ENCODE assay signal across 9 cellular contexts in genomic region chr19:15702590-15702930, GRCh38. TPM values are rescaled to one million over a fixed set of nuclear protein-coding genes. Genes with fewer than 3 reads are reported as not detected.
DNase-seq lines count a peak whose midpoint lies in the region; ATAC-seq, FAIRE-seq and TF ChIP-seq lines count a peak whose summit lies in the region.
"Had no signal": no experiment of that assay in that cellular context is flagged by ENCODE, and none has a peak within 500 bp of the region (broad histone marks: within the 10 kb centered on the region; RNA-seq: fewer than 3 reads in every experiment).

No MANE protein-coding gene starts in this region.

- H3K4me2 ChIP-seq in GM23338 = no peak overlapping the region

- TF ChIP-seq CTCF in 22Rv1 (IDR thresholded peaks at IDR 0.05) (0 out of 2 replicates have a peak, but pooled peaks have one; percentile 4), GM23338 (conservative IDR thresholded peaks at IDR 0.05; ENCODE audit: low read depth in 2 of 2) (no peak)

- no peaks in the 10 kb centered on the region for H3K9me3 ChIP-seq in naive thymus-derived CD4-positive, alpha-beta T cell (ENCODE audit: control insufficient read depth in 2 of 3, low read length in 3 of 3)

- ATAC-seq in GM23338 (no peak), HG02642 (IDR thresholded peaks at IDR 0.05; ENCODE audit: poor library complexity, unreplicated experiment) (no peak)
- ATAC-seq in naive thymus-derived CD4-positive, alpha-beta T cell = peak; percentile 76

- H3K4me1 Mint-ChIP-seq in GM23338 = no peaks in the 10 kb centered on the region
- no peaks in the 10 kb centered on the region for H3K4me1 Mint-ChIP-seq in naive thymus-derived CD4-positive, alpha-beta T cell

- no peaks in the 10 kb centered on the region for H3F3A ChIP-seq in GM23338 (replicated peaks; ENCODE audit: low read depth)

- no peak overlapping the region for H3K4me3 Mint-ChIP-seq in GM23338
- no peak overlapping the region for H3K4me3 Mint-ChIP-seq in naive thymus-derived CD4-positive, alpha-beta T cell

- H3K27ac ChIP-seq in 22Rv1 (no peak overlapping the region), GM23338 (ENCODE audit: low read depth) (no peak overlapping the region)
- no peak overlapping the region for H3K27ac ChIP-seq in naive thymus-derived CD4-positive, alpha-beta T cell (ENCODE audit: low read depth, low read length)
- H3K27ac ChIP-seq: parathyroid adenoma had no signal

- no peaks in the 10 kb centered on the region for H3K27me3 Mint-ChIP-seq in GM23338 (ENCODE audit: insufficient read depth, low read depth, poor library complexity)
- peaks cover 4 to 60% (median 46%) of the 10 kb centered on the region in 5 donors for H3K27me3 Mint-ChIP-seq in naive thymus-derived CD4-positive, alpha-beta T cell

- H3K4me1 ChIP-seq in GM23338 (ENCODE audit: insufficient read depth) = no peaks in the 10 kb centered on the region
- H3K4me1 ChIP-seq in naive thymus-derived CD4-positive, alpha-beta T cell (ENCODE audit: control insufficient read depth in 2 of 2, insufficient read depth in 2 of 2, low read length in 2 of 2) = no peaks in the 10 kb centered on the region
- H3K4me1 ChIP-seq: parathyroid adenoma had no signal

- H3K4me3 ChIP-seq in GM23338 = no peak overlapping the region
- no peak overlapping the region for H3K4me3 ChIP-seq in naive thymus-derived CD4-positive, alpha-beta T cell (ENCODE audit: low read length)

- no peak overlapping the region for H3K27ac Mint-ChIP-seq in GM23338
- H3K27ac Mint-ChIP-seq in naive thymus-derived CD4-positive, alpha-beta T cell = no peak overlapping the region

- CTCF ChIA-PET in naive thymus-derived CD4-positive, alpha-beta T cell (lab: Charles Lee) = interaction anchor here (0.8 kb wide), 1 partner anchor 250 kb away, joined by 3 read pairs; no protein-coding TSS in a partner anchor

- POLR2A ChIA-PET in naive thymus-derived CD4-positive, alpha-beta T cell (lab: Charles Lee) = interaction anchor here (0.6 kb wide), 1 partner anchor 67 kb away, joined by 3 read pairs; no protein-coding TSS in a partner anchor

- H3K27me3 ChIP-seq in GM23338 (ENCODE audit: insufficient read depth) = no peaks in the 10 kb centered on the region
- no peaks in the 10 kb centered on the region for H3K27me3 ChIP-seq in naive thymus-derived CD4-positive, alpha-beta T cell (ENCODE audit: control insufficient read depth in 2 of 2, insufficient read depth in 2 of 2, low read length in 2 of 2)

- H4K20me1 ChIP-seq in GM23338 (replicated peaks; ENCODE audit: insufficient read depth) = no peaks in the 10 kb centered on the region

- intact Hi-C loops in naive thymus-derived CD4-positive, alpha-beta T cell (cut with micrococcal nuclease) = no loop called here

- H3K36me3 ChIP-seq in GM23338 (ENCODE audit: insufficient read depth) = peaks cover 5% of the 10 kb centered on the region; the same call in 1 of the 2 replicates
- no peaks in the 10 kb centered on the region for H3K36me3 ChIP-seq in naive thymus-derived CD4-positive, alpha-beta T cell (ENCODE audit: control insufficient read depth in 2 of 3, insufficient read depth in 3 of 3, low read length in 3 of 3)

- DNase-seq in GM23338 (ENCODE audit: low spot score) = peak; percentile 26
- peak; percentile 78 to 80 for DNase-seq in NOMO-1 (lab: John Stamatoyannopoulos, UW; ENCODE audit: unreplicated experiment in 2 of 2)
- peak; percentile 85 to 88 for DNase-seq in dermis microvascular lymphatic vessel endothelial cell (ENCODE audit: low read depth in 2 of 2)
- peak in 2 of 9 donors; percentile 8 to 23 for DNase-seq in naive thymus-derived CD4-positive, alpha-beta T cell
- DNase-seq in GM19239 (ENCODE audit: insufficient read length, low spot score) = no peak
- no peak for DNase-seq in AG20443 (ENCODE audit: low spot score)

- no peak overlapping the region for H2AFZ ChIP-seq in GM23338
- H2AFZ ChIP-seq: parathyroid adenoma had no signal

- no peak for FAIRE-seq in GM19239 (lab: Jason Lieb, UNC)

- H3K79me2 ChIP-seq in GM23338 (replicated peaks; ENCODE audit: insufficient read depth) = no peaks in the 10 kb centered on the region
- H3K79me2 ChIP-seq: parathyroid adenoma had no signal

- peaks cover 14% of the 10 kb centered on the region for H3K36me3 Mint-ChIP-seq in GM23338 (ENCODE audit: low read depth)
- H3K36me3 Mint-ChIP-seq in naive thymus-derived CD4-positive, alpha-beta T cell = peaks cover 0 to 6% (median 0%) of the 10 kb centered on the region in 5 donors

- no peaks in the 10 kb centered on the region for H3K9me2 ChIP-seq in GM23338 (ENCODE audit: insufficient read depth)

- H3K9me3 Mint-ChIP-seq in GM23338 = peaks cover 84% of the 10 kb centered on the region
- peaks cover 0 to 12% (median 5%) of the 10 kb centered on the region in 11 donors for H3K9me3 Mint-ChIP-seq in naive thymus-derived CD4-positive, alpha-beta T cell

TF ChIP-seq in GM23338, 12 proteins besides CTCF, POLR2A, EP300 and RAD21 (continues in another document):
- TF ChIP-seq NANOG (IDR thresholded peaks at IDR 0.05; ENCODE audit: borderline replicate concordance) (no peak), ZNF331 (CRISPR knock-in tag; IDR thresholded peaks at IDR 0.05; ENCODE audit: low read depth) (no peak), STAT1 (IDR thresholded peaks at IDR 0.05; ENCODE audit: unreplicated experiment) (no peak), EZH2 (IDR thresholded peaks at IDR 0.05; ENCODE audit: low read depth, unreplicated experiment) (no peak), JUNB (IDR thresholded peaks at IDR 0.05; ENCODE audit: unreplicated experiment) (no peak), ZNF114 (CRISPR knock-in tag; IDR thresholded peaks at IDR 0.05) (no peak), POLR2AphosphoS5 (IDR thresholded peaks at IDR 0.05; ENCODE audit: low read depth) (no peak), CREB1 (CRISPR knock-in tag; IDR thresholded peaks at IDR 0.05; ENCODE audit: low read depth) (no peak)
- TF ChIP-seq, protein P1, sequence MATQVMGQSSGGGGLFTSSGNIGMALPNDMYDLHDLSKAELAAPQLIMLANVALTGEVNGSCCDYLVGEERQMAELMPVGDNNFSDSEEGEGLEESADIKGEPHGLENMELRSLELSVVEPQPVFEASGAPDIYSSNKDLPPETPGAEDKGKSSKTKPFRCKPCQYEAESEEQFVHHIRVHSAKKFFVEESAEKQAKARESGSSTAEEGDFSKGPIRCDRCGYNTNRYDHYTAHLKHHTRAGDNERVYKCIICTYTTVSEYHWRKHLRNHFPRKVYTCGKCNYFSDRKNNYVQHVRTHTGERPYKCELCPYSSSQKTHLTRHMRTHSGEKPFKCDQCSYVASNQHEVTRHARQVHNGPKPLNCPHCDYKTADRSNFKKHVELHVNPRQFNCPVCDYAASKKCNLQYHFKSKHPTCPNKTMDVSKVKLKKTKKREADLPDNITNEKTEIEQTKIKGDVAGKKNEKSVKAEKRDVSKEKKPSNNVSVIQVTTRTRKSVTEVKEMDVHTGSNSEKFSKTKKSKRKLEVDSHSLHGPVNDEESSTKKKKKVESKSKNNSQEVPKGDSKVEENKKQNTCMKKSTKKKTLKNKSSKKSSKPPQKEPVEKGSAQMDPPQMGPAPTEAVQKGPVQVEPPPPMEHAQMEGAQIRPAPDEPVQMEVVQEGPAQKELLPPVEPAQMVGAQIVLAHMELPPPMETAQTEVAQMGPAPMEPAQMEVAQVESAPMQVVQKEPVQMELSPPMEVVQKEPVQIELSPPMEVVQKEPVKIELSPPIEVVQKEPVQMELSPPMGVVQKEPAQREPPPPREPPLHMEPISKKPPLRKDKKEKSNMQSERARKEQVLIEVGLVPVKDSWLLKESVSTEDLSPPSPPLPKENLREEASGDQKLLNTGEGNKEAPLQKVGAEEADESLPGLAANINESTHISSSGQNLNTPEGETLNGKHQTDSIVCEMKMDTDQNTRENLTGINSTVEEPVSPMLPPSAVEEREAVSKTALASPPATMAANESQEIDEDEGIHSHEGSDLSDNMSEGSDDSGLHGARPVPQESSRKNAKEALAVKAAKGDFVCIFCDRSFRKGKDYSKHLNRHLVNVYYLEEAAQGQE (IDR thresholded peaks at IDR 0.05; ENCODE audit: unreplicated experiment) = no peak
- TF ChIP-seq, protein P2, sequence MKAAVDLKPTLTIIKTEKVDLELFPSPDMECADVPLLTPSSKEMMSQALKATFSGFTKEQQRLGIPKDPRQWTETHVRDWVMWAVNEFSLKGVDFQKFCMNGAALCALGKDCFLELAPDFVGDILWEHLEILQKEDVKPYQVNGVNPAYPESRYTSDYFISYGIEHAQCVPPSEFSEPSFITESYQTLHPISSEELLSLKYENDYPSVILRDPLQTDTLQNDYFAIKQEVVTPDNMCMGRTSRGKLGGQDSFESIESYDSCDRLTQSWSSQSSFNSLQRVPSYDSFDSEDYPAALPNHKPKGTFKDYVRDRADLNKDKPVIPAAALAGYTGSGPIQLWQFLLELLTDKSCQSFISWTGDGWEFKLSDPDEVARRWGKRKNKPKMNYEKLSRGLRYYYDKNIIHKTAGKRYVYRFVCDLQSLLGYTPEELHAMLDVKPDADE (IDR thresholded peaks at IDR 0.05) = no peak

RNA-seq across cellular contexts. Expression of gene OR10H2, which starts 25.3 kb away (rescaled TPM):
- not detected in 2 replicates for total RNA-seq in GM23338 (2014; rRNA removed; shearing (Covaris generic))
- not detected in 2 replicates for polyA plus RNA-seq in GM23338 (2016; fragmentation: Nextera tagmentation; extraction: Ambion mirVana)
- total RNA-seq in dermis microvascular lymphatic vessel endothelial cell = not detected in 2 replicates
- total RNA-seq in naive thymus-derived CD4-positive, alpha-beta T cell = not detected
- polyA plus RNA-seq in naive thymus-derived CD4-positive, alpha-beta T cell = not detected

RNA-seq across cellular contexts. Expression of gene CYP4F12, which starts 29.7 kb away (rescaled TPM):
- total RNA-seq in GM23338 (2014; rRNA removed; shearing (Covaris generic)) = not detected in 2 replicates
- polyA plus RNA-seq in GM23338 (2016; fragmentation: Nextera tagmentation; extraction: Ambion mirVana) = not detected in 2 replicates
- not detected in 2 replicates for total RNA-seq in dermis microvascular lymphatic vessel endothelial cell
- total RNA-seq in naive thymus-derived CD4-positive, alpha-beta T cell = 1 to 10 TPM in 2 of 5 experiments, under 1 TPM in 2, not detected in 1; 0.50 to 1.6 (median 0.96) TPM
- polyA plus RNA-seq in naive thymus-derived CD4-positive, alpha-beta T cell = not detected

RNA-seq across cellular contexts. Expression of gene OR10H3, which starts 35.2 kb away (rescaled TPM):
- total RNA-seq in GM23338 (2014; rRNA removed; shearing (Covaris generic)) = not detected in 2 replicates
- polyA plus RNA-seq in GM23338 (2016; fragmentation: Nextera tagmentation; extraction: Ambion mirVana) = not detected in 2 replicates
- not detected in 2 replicates for total RNA-seq in dermis microvascular lymphatic vessel endothelial cell
- not detected for total RNA-seq in naive thymus-derived CD4-positive, alpha-beta T cell
- polyA plus RNA-seq in naive thymus-derived CD4-positive, alpha-beta T cell = not detected

Comparison
In these comparisons a context has a peak if more than half of its experiments do, and no peak if none do; other contexts are left out.
1. DNase-seq: peak in GM23338 (single experiment), NOMO-1 (2 of 2) and dermis microvascular lymphatic vessel endothelial cell (2 of 2); none in GM19239 (single experiment) and AG20443 (single experiment).